ENCODE assay signal across 8 cellular contexts in genomic region chr12:120115066-120115465, GRCh38. TPM values are rescaled to one million over a fixed set of nuclear protein-coding genes. Genes with fewer than 3 reads are reported as not detected.
DNase-seq lines count a peak whose midpoint lies in the region; ATAC-seq and TF ChIP-seq lines count a peak whose summit lies in the region.

No MANE protein-coding gene starts in this region.

- CTCF ChIA-PET in Caco-2 (lab: Charles Lee), result no interaction called here

- no peak for ATAC-seq in effector memory CD8-positive, alpha-beta T cell (replicated peaks)
- no peak for ATAC-seq in GM18858 (IDR thresholded peaks at IDR 0.05; ENCODE audit: unreplicated experiment)

- peaks cover 76% of the 10 kb centered on the region for H3K79me2 ChIP-seq in OCI-LY3 (ENCODE audit: low read length)

- DNase-seq in Caco-2 (no peak), osteocyte (ENCODE audit: extremely low spot score, unreplicated experiment) (no peak), NCI-H2081 treated with DMSO at 0.1 percent for 48 hours (lab: John Stamatoyannopoulos, UW) (no peak), COR-L47 (lab: John Stamatoyannopoulos, UW) (no peak), amniotic stem cell (lab: John Stamatoyannopoulos, UW) (no peak)
- no peak for DNase-seq in effector memory CD8-positive, alpha-beta T cell

- intact Hi-C loops in Caco-2 (cut with micrococcal nuclease; ENCODE audit: unreplicated experiment), result no loop called here

- H3K27me3 Mint-ChIP-seq in Caco-2 (ENCODE audit: insufficient read depth, unreplicated experiment), result no peaks in the 10 kb centered on the region
- no peaks in the 10 kb centered on the region for H3K27me3 Mint-ChIP-seq in effector memory CD8-positive, alpha-beta T cell
- H3K27me3 Mint-ChIP-seq in osteocyte (ENCODE audit: unreplicated experiment), result no peaks in the 10 kb centered on the region

- no peak overlapping the region for H2AFZ ChIP-seq in OCI-LY3 (ENCODE audit: low read depth, low read length)

- H3K4me2 ChIP-seq in OCI-LY3 (ENCODE audit: low read length), result peak overlapping the region; percentile 96

- no TSS peak for BruUV-seq in Caco-2 (replicated peaks; lab: Mats Ljungman, UMichigan)

- H3K4me1 ChIP-seq in Caco-2 (peaks cover 26% of the 10 kb centered on the region), OCI-LY3 (ENCODE audit: low read length) (peaks cover 47% of the 10 kb centered on the region)

- POLR2A ChIA-PET in Caco-2 (lab: Charles Lee), result interaction anchor here (2.1 kb wide), 1 partner anchor 28 kb away, joined by 6 read pairs; no protein-coding TSS in a partner anchor

- H3K27me3 ChIP-seq in Caco-2 (replicated peaks; ENCODE audit: control insufficient read depth, insufficient read depth, low read length) (no peaks in the 10 kb centered on the region), OCI-LY3 (ENCODE audit: low read depth, low read length) (no peaks in the 10 kb centered on the region)

- H3K36me3 ChIP-seq in Caco-2 (ENCODE audit: control insufficient read depth, insufficient read depth, low read length) (peaks cover 2% of the 10 kb centered on the region; the same call in 1 of the 2 replicates), OCI-LY3 (replicated peaks; ENCODE audit: low read depth, low read length) (peaks cover 27% of the 10 kb centered on the region)

- H3K4me3 ChIP-seq in Caco-2 (ENCODE audit: low read depth, low read length), result no peak overlapping the region
- peak overlapping the region; percentile 99 for H3K4me3 ChIP-seq in OCI-LY3 (ENCODE audit: low read length)

- H3K4me1 Mint-ChIP-seq in Caco-2 (ENCODE audit: low read depth, unreplicated experiment), result peaks cover 24% of the 10 kb centered on the region
- H3K4me1 Mint-ChIP-seq in effector memory CD8-positive, alpha-beta T cell (ENCODE audit: low read depth in 2 of 2), result peaks cover 63 to 74% of the 10 kb centered on the region in 2 donors
- peaks cover 64% of the 10 kb centered on the region for H3K4me1 Mint-ChIP-seq in osteocyte (ENCODE audit: unreplicated experiment)

- H4K20me1 ChIP-seq in OCI-LY3 (ENCODE audit: insufficient read depth, low read length), result peaks cover 30% of the 10 kb centered on the region

- no peaks in the 10 kb centered on the region for H3K9me3 ChIP-seq in Caco-2
- no peaks in the 10 kb centered on the region; the same call in 1 of the 2 replicates for H3K9me3 ChIP-seq in OCI-LY3 (ENCODE audit: insufficient read depth, low read length)

- H3K9ac ChIP-seq in OCI-LY3 (ENCODE audit: low read length), result peak overlapping the region; percentile 92; the same call in 1 of the 2 replicates

- H3K36me3 Mint-ChIP-seq in Caco-2 (ENCODE audit: insufficient read depth, unreplicated experiment) (peaks cover 85% of the 10 kb centered on the region), osteocyte (ENCODE audit: unreplicated experiment) (peaks cover 3% of the 10 kb centered on the region)
- peaks cover 53% of the 10 kb centered on the region for H3K36me3 Mint-ChIP-seq in effector memory CD8-positive, alpha-beta T cell (ENCODE audit: insufficient read depth)

- H3K9me3 Mint-ChIP-seq in Caco-2 (ENCODE audit: unreplicated experiment) (no peaks in the 10 kb centered on the region), osteocyte (ENCODE audit: unreplicated experiment) (no peaks in the 10 kb centered on the region)
- H3K9me3 Mint-ChIP-seq in effector memory CD8-positive, alpha-beta T cell, result no peaks in the 10 kb centered on the region

- peak overlapping the region; percentile 84 for H3K4me3 Mint-ChIP-seq in Caco-2 (ENCODE audit: unreplicated experiment)
- H3K4me3 Mint-ChIP-seq in effector memory CD8-positive, alpha-beta T cell, result peak overlapping the region; percentile 71 to 78
- peak overlapping the region; percentile 97 for H3K4me3 Mint-ChIP-seq in osteocyte (ENCODE audit: unreplicated experiment)

- TF ChIP-seq CTCF in Caco-2 (IDR thresholded peaks at IDR 0.05; ENCODE audit: insufficient read depth in 1 of 2, low read depth in 1 of 2, low read length in 1 of 2, severe bottlenecking in 1 of 2, unreplicated experiment in 1 of 2) (no peak), OCI-LY3 (IDR thresholded peaks at IDR 0.05; ENCODE audit: low read depth, low read length) (no peak), osteocyte (IDR thresholded peaks at IDR 0.05) (no peak)

- H3K27ac Mint-ChIP-seq in Caco-2 (ENCODE audit: unreplicated experiment) (peak overlapping the region; percentile 87), osteocyte (ENCODE audit: unreplicated experiment) (peak overlapping the region; percentile 96)
- H3K27ac Mint-ChIP-seq in effector memory CD8-positive, alpha-beta T cell, result peak overlapping the region; percentile 35 to 36

- no peak overlapping the region for H3K27ac ChIP-seq in OCI-LY3 (ENCODE audit: low read length)

RNA-seq across cellular contexts. Expression of gene RAB35, which starts 1.5 kb away (rescaled TPM):
- total RNA-seq in Caco-2 (2022), result 65.1 and 72.0 TPM in 2 replicates
- 47.1 and 55.7 TPM in 2 replicates for total RNA-seq in osteocyte

Comparison
In these comparisons a context has a peak if more than half of its experiments do, and no peak if none do; other contexts are left out.
1. H3K27ac Mint-ChIP-seq: peak in every context shown above with its lines; median percentile 96 in osteocyte; 87 in Caco-2; 36 in effector memory CD8-positive, alpha-beta T cell.